24 cellular contexts compared by ENCODE assay signal in genomic region chr17:32953883-32954282, GRCh38. TPM values are rescaled to one million over a fixed set of nuclear protein-coding genes. Genes with fewer than 3 reads are reported as not detected.
DNase-seq lines count a peak whose midpoint lies in the region; ATAC-seq and TF ChIP-seq lines count a peak whose summit lies in the region.
"Had no signal": no experiment of that assay in that cellular context is flagged by ENCODE, and none has a peak within 500 bp of the region (broad histone marks: within the 10 kb centered on the region; RNA-seq: fewer than 3 reads in every experiment).

No MANE protein-coding gene starts in this region.

- H3K9me3 Mint-ChIP-seq in Caco-2 (ENCODE audit: unreplicated experiment): peaks cover under 1% of the 10 kb centered on the region
- H3K9me3 Mint-ChIP-seq: CD14-positive monocyte; CD4-positive, alpha-beta memory T cell had no signal

- H3K27ac ChIP-seq in body of pancreas: peak overlapping the region in 3 of 4 donors; percentile 69 to 83 (median 71)
- peak overlapping the region in 4 of 5 donors; percentile 36 to 81 (median 60) for H3K27ac ChIP-seq in stomach
- H3K27ac ChIP-seq in brain microvascular endothelial cell: no peak overlapping the region
- H3K27ac ChIP-seq: BLaER1, GM23248, HL-60 had no signal

- no peaks in the 10 kb centered on the region for H3K9me3 ChIP-seq in Caco-2
- no peaks in the 10 kb centered on the region for H3K9me3 ChIP-seq in body of pancreas
- H3K9me3 ChIP-seq in stomach: no peaks in the 10 kb centered on the region
- H3K9me3 ChIP-seq: BLaER1, HAP-1 had no signal

- H3K36me3 ChIP-seq in Caco-2 (ENCODE audit: control insufficient read depth, insufficient read depth, low read length) (no peaks in the 10 kb centered on the region), body of pancreas (replicated peaks in 1 of 2; ENCODE audit: insufficient read depth in 1 of 2, low read depth in 2 of 2) (no peaks in the 10 kb centered on the region), stomach (no peaks in the 10 kb centered on the region), brain microvascular endothelial cell (replicated peaks) (no peaks in the 10 kb centered on the region)
- H3K36me3 ChIP-seq: BLaER1, HAP-1 had no signal

- H3K36me3 Mint-ChIP-seq in Caco-2 (ENCODE audit: insufficient read depth, unreplicated experiment): no peaks in the 10 kb centered on the region
- H3K36me3 Mint-ChIP-seq: CD14-positive monocyte; CD4-positive, alpha-beta memory T cell had no signal

- peak in 1 of 2 experiments; percentile 22 for DNase-seq in Caco-2
- no peak for DNase-seq in body of pancreas
- no peak for DNase-seq in left colon
- DNase-seq in stomach: no peak
- no peak for DNase-seq in brain microvascular endothelial cell
- DNase-seq in foreskin fibroblast: no peak
- no peak for DNase-seq in GM03348 (ENCODE audit: low spot score)
- DNase-seq: CD4-positive, alpha-beta memory T cell; DMS79 treated with DMSO at 0.1 percent for 48 hours; GF-D8; GM23248; IMR-90 had no signal

- H3K4me3 Mint-ChIP-seq in Caco-2 (ENCODE audit: unreplicated experiment): peak overlapping the region; percentile 61
- H3K4me3 Mint-ChIP-seq: CD14-positive monocyte; CD4-positive, alpha-beta memory T cell had no signal

- POLR2A ChIA-PET in Caco-2 (lab: Charles Lee): interaction anchor here (0.9 kb wide), 1 partner anchor 8 kb away, joined by 4 read pairs; no protein-coding TSS in a partner anchor

- no peaks in the 10 kb centered on the region for H3K27me3 Mint-ChIP-seq in Caco-2 (ENCODE audit: insufficient read depth, unreplicated experiment)

- no peak for TF ChIP-seq EP300 in stomach (IDR thresholded peaks at IDR 0.05)

- TF ChIP-seq CTCF in Caco-2 (IDR thresholded peaks at IDR 0.05; ENCODE audit: insufficient read depth in 1 of 2, low read depth in 1 of 2, low read length in 1 of 2, severe bottlenecking in 1 of 2, unreplicated experiment in 1 of 2): no peak
- no peak for TF ChIP-seq CTCF in body of pancreas (IDR thresholded peaks at IDR 0.05)
- TF ChIP-seq CTCF in stomach (IDR thresholded peaks at IDR 0.05): no peak
- TF ChIP-seq CTCF in brain microvascular endothelial cell (IDR thresholded peaks at IDR 0.05; ENCODE audit: low read depth, low read length, missing control alignments): no peak
- no peak for TF ChIP-seq CTCF in foreskin fibroblast (IDR thresholded peaks at IDR 0.05; ENCODE audit: low read depth, low read length)

- intact Hi-C loops in Caco-2 (cut with micrococcal nuclease; ENCODE audit: unreplicated experiment): loop anchor here (1.0 kb wide), 2 partner anchors 8 to 10 kb away; no protein-coding TSS in a partner anchor
- intact Hi-C loops in body of pancreas (cut with DNase I): no loop called here
- intact Hi-C loops in left colon (cut with DNase I, micrococcal nuclease): no loop called here
- intact Hi-C loops in stomach (cut with DNase I; ENCODE audit: low total_unique reads): no loop called here

- H3K27me3 ChIP-seq in Caco-2 (replicated peaks; ENCODE audit: control insufficient read depth, insufficient read depth, low read length) (no peaks in the 10 kb centered on the region; the same call in 1 of the 2 replicates), body of pancreas (no peaks in the 10 kb centered on the region), stomach (no peaks in the 10 kb centered on the region), brain microvascular endothelial cell (replicated peaks) (no peaks in the 10 kb centered on the region)
- H3K27me3 ChIP-seq: BLaER1 had no signal

- H3K4me3 ChIP-seq in Caco-2 (ENCODE audit: low read depth, low read length): no peak overlapping the region
- no peak overlapping the region for H3K4me3 ChIP-seq in body of pancreas
- no peak overlapping the region for H3K4me3 ChIP-seq in stomach
- no peak overlapping the region for H3K4me3 ChIP-seq in brain microvascular endothelial cell (ENCODE audit: low read depth, low read length)
- no peak overlapping the region for H3K4me3 ChIP-seq in foreskin fibroblast (ENCODE audit: low read depth in 1 of 2, low read length in 2 of 2)
- H3K4me3 ChIP-seq: BLaER1, GM12878, GM23248, HAP-1, K562 had no signal

- BruUV-seq in Caco-2 (replicated peaks; lab: Mats Ljungman, UMichigan): no TSS peak

- H3K27ac Mint-ChIP-seq in Caco-2 (ENCODE audit: unreplicated experiment): peak overlapping the region; percentile 39
- H3K27ac Mint-ChIP-seq: CD14-positive monocyte had no signal

- no peak for TF ChIP-seq POLR2A in body of pancreas (IDR thresholded peaks at IDR 0.05)
- TF ChIP-seq POLR2A in stomach (IDR thresholded peaks at IDR 0.05): no peak

- H3K4me1 ChIP-seq in Caco-2: peaks cover 36% of the 10 kb centered on the region
- peaks cover 39% of the 10 kb centered on the region for H3K4me1 ChIP-seq in body of pancreas
- H3K4me1 ChIP-seq in stomach: peaks cover 5 to 19% (median 16%) of the 10 kb centered on the region in 4 donors
- H3K4me1 ChIP-seq: BLaER1, HAP-1 had no signal

- in situ Hi-C loops in brain microvascular endothelial cell (cut with HindIII; ENCODE audit: low pct_ligation_motif_present, low sequenced_read_pairs): no loop called here

- peaks cover 33% of the 10 kb centered on the region for H3K4me1 Mint-ChIP-seq in Caco-2 (ENCODE audit: low read depth, unreplicated experiment)
- H3K4me1 Mint-ChIP-seq: CD14-positive monocyte; CD4-positive, alpha-beta memory T cell had no signal

- WGBS in body of pancreas, 2 donors: 74 to 95% methylated on average over 2 of the region's 2 CpGs
- 67 to 86% (median 75%) methylated on average over 2 of the region's 2 CpGs for WGBS in stomach, 5 donors

- no peak for ATAC-seq in body of pancreas
- ATAC-seq in left colon: peak; percentile 72
- ATAC-seq in GM19328 (IDR thresholded peaks at IDR 0.05; ENCODE audit: unreplicated experiment): no peak
- ATAC-seq: K562 had no signal

- CTCF ChIA-PET in Caco-2 (lab: Charles Lee): interaction anchor here (0.8 to 1.7 kb wide), 3 partner anchors 10 to 44 kb away, joined by 3 to 11 read pairs (median 5); no protein-coding TSS in a partner anchor

RNA-seq across cellular contexts. Expression of gene TMEM98, which starts 25.9 kb away (rescaled TPM):
- total RNA-seq in Caco-2 (2022): 189 and 229 TPM in 2 replicates
- 10 to 100 TPM; 88.2 to 99.2 TPM for total RNA-seq in body of pancreas
- 100 to 1,000 TPM; 111 to 114 TPM for total RNA-seq in left colon
- total RNA-seq in stomach: 100 to 1,000 TPM in 4 of 5 donors, 10 to 100 TPM in 1; 46.4 to 161 (median 104) TPM
- 10 to 100 TPM; 43.7 to 49.6 (median 49.5) TPM for polyA plus RNA-seq in stomach
- total RNA-seq: CD4-positive, alpha-beta memory T cell had no signal
- polyA plus RNA-seq: CD14-positive monocyte; CD4-positive, alpha-beta memory T cell had no signal

RNA-seq across cellular contexts. Expression of gene SPACA3, which starts 37.8 kb away (rescaled TPM):
- total RNA-seq in Caco-2 (2022) (0.82 and 1.1 TPM in 2 replicates), body of pancreas (1 to 10 TPM in 1 of 2 donors, not detected in 1; 2.6 TPM), left colon (not detected), stomach (not detected)
- polyA plus RNA-seq in stomach: under 1 TPM in 1 of 3 donors, not detected in 2; 0.15 TPM
- total RNA-seq: A673; Calu3; CD4-positive, alpha-beta memory T cell; GM12878; GM23248; H4; HT1080; IMR-90; K562 had no signal
- polyA plus RNA-seq: AG04450; CD14-positive monocyte; CD4-positive, alpha-beta memory T cell; GM23248; IMR-90 had no signal
